Comparison of ENCODE assay signal across 11 cellular contexts in genomic region chr2:156466739-156467405, GRCh38. TPM values are rescaled to one million over a fixed set of nuclear protein-coding genes. Genes with fewer than 3 reads are reported as not detected.
A peak's percentile ranks its signal among the peaks of the same experiment; 100 is the strongest.
DNase-seq lines count a peak whose midpoint lies in the region; ATAC-seq and TF ChIP-seq lines count a peak whose summit lies in the region.
"Had no signal": no experiment of that assay in that cellular context is flagged by ENCODE, and none has a peak within 500 bp of the region (broad histone marks: within the 10 kb centered on the region; RNA-seq: fewer than 3 reads in every experiment).

No MANE protein-coding gene starts in this region.

- DNase-seq in DMS79 treated with DMSO at 0.1 percent for 48 hours (lab: John Stamatoyannopoulos, UW): peak; percentile 32
- DNase-seq in DMS79 (lab: John Stamatoyannopoulos, UW): no peak
- peak in 21 of 61 donors; percentile 1 to 71 (median 11) for DNase-seq in caudate nucleus (lab: John Stamatoyannopoulos, UW)
- peak; percentile 4 for DNase-seq in left kidney (ENCODE audit: low read depth, low spot score)
- DNase-seq in suprapubic skin (ENCODE audit: low spot score in 2 of 2): no peak
- DNase-seq in stimulated activated CD4-positive, alpha-beta T cell treated with anti-CD3 and anti-CD28 coated beads, Interleukin-1b, Interleukin-23, amount 100 ng/mL, for 48 hours: no peak
- DNase-seq in SIG-M5 treated with dmso at 0.1 percent for 504 hours (lab: John Stamatoyannopoulos, UW; ENCODE audit: unreplicated experiment): no peak
- DNase-seq: activated naive CD8-positive, alpha-beta T cell treated with anti-CD3 and anti-CD28 coated beads, Interleukin-2, amount 10 ng/mL, durations not matched to agents 7 days and 5 days; stimulated activated CD4-positive, alpha-beta T cell treated with anti-CD3 and anti-CD28 coated beads, Interleukin-12 subunit alpha, Interleukin-12 subunit beta, amount 100 ng/mL, for 4 hours had no signal

- peak overlapping the region; percentile 24 for H3K27ac ChIP-seq in caudate nucleus (ENCODE audit: low read depth, low read length)
- H3K27ac ChIP-seq in suprapubic skin: peak overlapping the region; percentile 47
- H3K27ac ChIP-seq: 22Rv1 had no signal

- H3K9me3 ChIP-seq in suprapubic skin: no peaks in the 10 kb centered on the region

- 17% methylated on average over 3 of the region's 3 CpGs for WGBS in suprapubic skin

- TF ChIP-seq POLR2A in suprapubic skin (IDR thresholded peaks at IDR 0.05): no peak

- ATAC-seq in GM21737 (IDR thresholded peaks at IDR 0.05; ENCODE audit: unreplicated experiment): no peak

- no peak for TF ChIP-seq CTCF in suprapubic skin (IDR thresholded peaks at IDR 0.05)

- peaks cover 35% of the 10 kb centered on the region for H3K4me1 ChIP-seq in suprapubic skin

- TF ChIP-seq EP300 in suprapubic skin (IDR thresholded peaks at IDR 0.05): no peak

- no peaks in the 10 kb centered on the region for H3K27me3 ChIP-seq in suprapubic skin

- H3K36me3 ChIP-seq in suprapubic skin: no peaks in the 10 kb centered on the region

- peak overlapping the region; percentile 33 for H3K4me3 ChIP-seq in suprapubic skin

RNA-seq across cellular contexts. Expression of gene GPD2, which starts 30.7 kb away (rescaled TPM):
- 10 to 100 TPM; 34.7 to 77.5 (median 50.3) TPM for total RNA-seq in suprapubic skin

Comparison
In these comparisons a context has a peak if more than half of its experiments do, and no peak if none do; other contexts are left out.
1. DNase-seq: peak in DMS79 treated with DMSO at 0.1 percent for 48 hours (single experiment) and left kidney (single experiment); none in DMS79 (single experiment), suprapubic skin (0 of 2), stimulated activated CD4-positive, alpha-beta T cell treated with anti-CD3 and anti-CD28 coated beads, Interleukin-1b, Interleukin-23, amount 100 ng/mL, for 48 hours (single experiment) and SIG-M5 treated with dmso at 0.1 percent for 504 hours (single experiment).